In genomic region chr5:174951151-174951780, GRCh38 we compare ENCODE assay signal across 8 cellular contexts.
A peak's percentile ranks its signal among the peaks of the same experiment; 100 is the strongest.
DNase-seq lines count a peak whose midpoint lies in the region; ATAC-seq lines count a peak whose summit lies in the region.

No MANE protein-coding gene starts in this region.

- no peak overlapping the region for H3K27ac ChIP-seq in mesenchymal stem cell (ENCODE audit: low read length, poor library complexity, severe bottlenecking)

- H3K9me3 ChIP-seq in mesenchymal stem cell (ENCODE audit: control insufficient read depth, low read length): no peaks in the 10 kb centered on the region

- no peak overlapping the region for H2BK5ac ChIP-seq in mesenchymal stem cell (ENCODE audit: low read depth, low read length, poor library complexity, severe bottlenecking)

- ATAC-seq in HG03196 (IDR thresholded peaks at IDR 0.05; ENCODE audit: unreplicated experiment): peak; percentile 64

- H3K4me2 ChIP-seq in mesenchymal stem cell (ENCODE audit: low read length, poor library complexity, severe bottlenecking): no peak overlapping the region

- H4K8ac ChIP-seq in mesenchymal stem cell (ENCODE audit: low read length): no peak overlapping the region

- DNase-seq in SIG-M5 treated with dmso at 0.1 percent for 504 hours (lab: John Stamatoyannopoulos, UW; ENCODE audit: unreplicated experiment) (peak; percentile 78), SIG-M5 (lab: John Stamatoyannopoulos, UW) (no peak), NCI-H460 (ENCODE audit: extremely low read depth, low read depth) (peak; percentile 79), mesenchymal stem cell (peak; percentile 41)
- DNase-seq in activated CD4-positive, alpha-beta T cell treated with anti-CD3 and anti-CD28 coated beads, Interleukin-2, amount 50 U/mL, for 1 hour: peak; percentile 42
- DNase-seq in effector CD4-positive, alpha-beta T cell: peak; percentile 14
- peak; percentile 15 for DNase-seq in stimulated activated CD8-positive, alpha-beta memory T cell treated with anti-CD3 and anti-CD28 coated beads, Interleukin-4, amount 100 ng/mL, for 24 hours (ENCODE audit: low read depth)

- H2BK120ac ChIP-seq in mesenchymal stem cell (ENCODE audit: low read depth, low read length): no peak overlapping the region

- H2BK12ac ChIP-seq in mesenchymal stem cell (ENCODE audit: low read length in 2 of 2): no peak overlapping the region

- H2BK15ac ChIP-seq in mesenchymal stem cell (ENCODE audit: low read depth, poor library complexity, severe bottlenecking): no peak overlapping the region

- H3K27me3 ChIP-seq in mesenchymal stem cell (ENCODE audit: control insufficient read depth in 1 of 2, insufficient read depth in 1 of 2, low read length in 2 of 2): peaks cover 0 to 47% of the 10 kb centered on the region in 2 experiments

- WGBS in mesenchymal stem cell: 34% methylated on average over 5 of the region's 5 CpGs

- no peak overlapping the region for H3K4ac ChIP-seq in mesenchymal stem cell (ENCODE audit: low read depth in 1 of 2, low read length in 2 of 2)

- H3K4me1 ChIP-seq in mesenchymal stem cell (ENCODE audit: control insufficient read depth, insufficient read depth, low read depth, low read length): no peaks in the 10 kb centered on the region

- H3K4me3 ChIP-seq in mesenchymal stem cell (ENCODE audit: insufficient read depth in 1 of 2, low read depth in 1 of 2, low read length in 2 of 2): no peak overlapping the region

- H3K18ac ChIP-seq in mesenchymal stem cell (ENCODE audit: low read depth in 1 of 2, low read length in 2 of 2): no peak overlapping the region

- H3K23ac ChIP-seq in mesenchymal stem cell (ENCODE audit: low read length in 2 of 2): no peak overlapping the region

- no peaks in the 10 kb centered on the region for H3K36me3 ChIP-seq in mesenchymal stem cell (ENCODE audit: control insufficient read depth in 1 of 2, insufficient read depth in 2 of 2, low read depth in 1 of 2, low read length in 2 of 2)

- no peak overlapping the region for H3K9ac ChIP-seq in mesenchymal stem cell (ENCODE audit: low read length)

- H4K91ac ChIP-seq in mesenchymal stem cell (ENCODE audit: low read length): no peak overlapping the region

- no peak overlapping the region for H2AK5ac ChIP-seq in mesenchymal stem cell (ENCODE audit: low read length, severe bottlenecking)

- no peak overlapping the region for H3K14ac ChIP-seq in mesenchymal stem cell (ENCODE audit: low read length in 2 of 2)

- no peaks in the 10 kb centered on the region for H3K79me1 ChIP-seq in mesenchymal stem cell (replicated peaks; ENCODE audit: low read length, poor library complexity, severe bottlenecking)

- no peak overlapping the region for H2AFZ ChIP-seq in mesenchymal stem cell (ENCODE audit: low read depth, low read length)
